ENCODE assay signal across 1 cellular context in genomic region chr1:18936471-18936813, GRCh38.
TF ChIP-seq lines count a peak whose summit lies in the region.

No MANE protein-coding gene starts in this region.

TF ChIP-seq in HEK293, 187 proteins besides CTCF, POLR2A, EP300 and RAD21 (continued from another document):
- TF ChIP-seq ZBTB10 (tag by site-specific recombination; IDR thresholded peaks at IDR 0.05) (no peak), BCL11B (tag by site-specific recombination; IDR thresholded peaks at IDR 0.05; ENCODE audit: low read depth) (no peak), ZIC2 (tag by site-specific recombination; IDR thresholded peaks at IDR 0.05) (peak; percentile 7; the same call in 1 of the 2 replicates), ZBTB26 (tag by site-specific recombination; optimal IDR thresholded peaks at IDR 0.05) (no peak), ZNF335 (tag by site-specific recombination; conservative IDR thresholded peaks at IDR 0.05) (no peak), GLIS1 (tag by site-specific recombination; IDR thresholded peaks at IDR 0.05) (peak; percentile 42)
TF ChIP-seq in HEK293: peak in this region for 2.
